Comparison of ENCODE assay signal across 5 cellular contexts in genomic region chr7:124354206-124354605, GRCh38.
"Had no signal": no experiment of that assay in that cellular context is flagged by ENCODE, and none has a peak within 500 bp of the region (broad histone marks: within the 10 kb centered on the region; RNA-seq: fewer than 3 reads in every experiment).

No MANE protein-coding gene starts in this region.

- H3K27me3 Mint-ChIP-seq: IgD-negative memory B cell had no signal

- H3K36me3 Mint-ChIP-seq: IgD-negative memory B cell had no signal

- H3K27ac Mint-ChIP-seq: IgD-negative memory B cell had no signal

- H3K4me1 Mint-ChIP-seq: IgD-negative memory B cell had no signal

- H3K4me3 Mint-ChIP-seq: IgD-negative memory B cell had no signal

- DNase-seq: GM23248, GOT3, H7, KBM-7 had no signal
